ENCODE assay signal across 9 cellular contexts in genomic region chr15:73981761-73982222, GRCh38. TPM values are rescaled to one million over a fixed set of nuclear protein-coding genes. Genes with fewer than 3 reads are reported as not detected.
DNase-seq lines count a peak whose midpoint lies in the region; ATAC-seq and TF ChIP-seq lines count a peak whose summit lies in the region.
"Had no signal": no experiment of that assay in that cellular context is flagged by ENCODE, and none has a peak within 500 bp of the region (broad histone marks: within the 10 kb centered on the region; RNA-seq: fewer than 3 reads in every experiment).

No MANE protein-coding gene starts in this region.

- no peak overlapping the region for H3K9ac ChIP-seq in duodenal mucosa (ENCODE audit: low read depth in 1 of 2, low read length in 2 of 2)

- peak overlapping the region; percentile 47; the same call in 1 of the 2 replicates for H3K27ac ChIP-seq in C4-2B
- peak overlapping the region; percentile 46 for H3K27ac ChIP-seq in duodenal mucosa (ENCODE audit: low read depth, low read length)

- H3K9me3 Mint-ChIP-seq in osteocyte (ENCODE audit: unreplicated experiment), result no peaks in the 10 kb centered on the region

- no peaks in the 10 kb centered on the region for H3K9me3 ChIP-seq in duodenal mucosa (ENCODE audit: control insufficient read depth in 1 of 2, low read length in 2 of 2)

- DNase-seq in RPMI7951 (ENCODE audit: low read depth), result peak; percentile 69
- no peak for DNase-seq in osteocyte (ENCODE audit: extremely low spot score, unreplicated experiment)
- DNase-seq in NCI-H1694 (lab: John Stamatoyannopoulos, UW), result no peak
- no peak for DNase-seq in NCI-H2196 treated with DMSO at 0.1 percent for 48 hours (lab: John Stamatoyannopoulos, UW; ENCODE audit: unreplicated experiment)
- DNase-seq: NCI-H1436 treated with DMSO at 0.1 percent for 48 hours had no signal

- no peaks in the 10 kb centered on the region for H3K27me3 ChIP-seq in duodenal mucosa (ENCODE audit: control insufficient read depth in 1 of 2, insufficient read depth in 2 of 2, low read length in 2 of 2)

- H3K27ac Mint-ChIP-seq in osteocyte (ENCODE audit: unreplicated experiment), result peak overlapping the region; percentile 97

- H3K4me3 ChIP-seq in duodenal mucosa (ENCODE audit: low read depth in 1 of 2, low read length in 2 of 2), result no peak overlapping the region

- H3K36me3 Mint-ChIP-seq in osteocyte (ENCODE audit: unreplicated experiment), result peaks cover 3% of the 10 kb centered on the region

- peaks cover 3% of the 10 kb centered on the region for H3K27me3 Mint-ChIP-seq in osteocyte (ENCODE audit: unreplicated experiment)

- peaks cover 31 to 32% of the 10 kb centered on the region in 2 donors for H3K4me1 ChIP-seq in duodenal mucosa (ENCODE audit: control insufficient read depth in 1 of 2, insufficient read depth in 2 of 2, low read length in 2 of 2)

- H3K4me1 Mint-ChIP-seq in osteocyte (ENCODE audit: unreplicated experiment), result peaks cover 51% of the 10 kb centered on the region

- TF ChIP-seq CTCF in C4-2B (conservative IDR thresholded peaks at IDR 0.05) (no peak), osteocyte (IDR thresholded peaks at IDR 0.05) (no peak)

- H3K36me3 ChIP-seq in duodenal mucosa (ENCODE audit: control insufficient read depth in 1 of 2, insufficient read depth in 2 of 2, low read length in 2 of 2), result peaks cover 0 to 4% of the 10 kb centered on the region in 2 donors

- no peak for ATAC-seq in HG02884 (IDR thresholded peaks at IDR 0.05; ENCODE audit: unreplicated experiment)
- ATAC-seq in HG03342 (IDR thresholded peaks at IDR 0.05; ENCODE audit: unreplicated experiment), result no peak

- no peak overlapping the region for H3K4me3 Mint-ChIP-seq in osteocyte (ENCODE audit: unreplicated experiment)

RNA-seq across cellular contexts. Expression of gene STOML1, which starts 10.3 kb away (rescaled TPM):
- total RNA-seq in RPMI7951 (2014; rRNA removed; shearing (Covaris generic)), result 20.4 and 26.8 TPM in 2 replicates
- 17.1 and 18.3 TPM in 2 replicates for total RNA-seq in osteocyte

RNA-seq across cellular contexts. Expression of gene PML, which starts 12.7 kb away (rescaled TPM):
- 26.1 and 39.7 TPM in 2 replicates for total RNA-seq in RPMI7951 (2014; rRNA removed; shearing (Covaris generic))
- 60.6 and 63.1 TPM in 2 replicates for total RNA-seq in osteocyte

RNA-seq across cellular contexts. Expression of gene LOXL1, which starts 55.5 kb away (rescaled TPM):
- total RNA-seq in RPMI7951 (2014; rRNA removed; shearing (Covaris generic)), result 45.9 and 55.0 TPM in 2 replicates
- 398 and 417 TPM in 2 replicates for total RNA-seq in osteocyte
